8 cellular contexts compared by ENCODE assay signal in genomic region chr12:124520258-124520657, GRCh38. TPM values are rescaled to one million over a fixed set of nuclear protein-coding genes. Genes with fewer than 3 reads are reported as not detected.
DNase-seq lines count a peak whose midpoint lies in the region; TF ChIP-seq lines count a peak whose summit lies in the region.

No MANE protein-coding gene starts in this region.

- H3K36me3 ChIP-seq in smooth muscle cell (ENCODE audit: low read depth): no peaks in the 10 kb centered on the region

- peaks cover 63% of the 10 kb centered on the region for H4K20me1 ChIP-seq in smooth muscle cell (ENCODE audit: low read depth)

- H3K27ac ChIP-seq in smooth muscle cell (ENCODE audit: low read depth): peak overlapping the region; percentile 100

- H3K27me3 ChIP-seq in smooth muscle cell (ENCODE audit: low read depth): no peaks in the 10 kb centered on the region

- peaks cover 24% of the 10 kb centered on the region for H3K4me1 ChIP-seq in smooth muscle cell (ENCODE audit: low read depth)

- no peak overlapping the region for H3K4me3 ChIP-seq in smooth muscle cell

- DNase-seq in HT-29 (ENCODE audit: low spot score) (peak; percentile 86), astrocyte of the hippocampus (ENCODE audit: low read depth, low spot score) (peak; percentile 92), iris pigment epithelial cell (ENCODE audit: low read depth) (peak; percentile 64), smooth muscle cell (lab: John Stamatoyannopoulos, UW; ENCODE audit: unreplicated experiment) (no peak), GM13976 (ENCODE audit: low spot score) (no peak), globus pallidus (ENCODE audit: low spot score) (no peak), HuH-7 (ENCODE audit: low spot score) (no peak), RPMI8226 (no peak)

- in situ Hi-C loops in GM13976 (cut with MboI; ENCODE audit: low sequenced_read_pairs, unreplicated experiment): no loop called here

- TF ChIP-seq CTCF in smooth muscle cell (IDR thresholded peaks at IDR 0.05; ENCODE audit: borderline replicate concordance, insufficient read depth, poor library complexity, severe bottlenecking) (no peak), GM13976 (IDR thresholded peaks at IDR 0.05; ENCODE audit: borderline replicate concordance, control extremely low read depth, extremely low read depth, insufficient read depth, missing control alignments) (no peak)

- peak overlapping the region; percentile 95 for H3K9ac ChIP-seq in smooth muscle cell (ENCODE audit: low read depth)

- H3F3A ChIP-seq in smooth muscle cell (ENCODE audit: low read depth): peaks cover 29% of the 10 kb centered on the region

- WGBS in smooth muscle cell (ENCODE audit: low lambda C conversion rate): 51% methylated on average over 15 of the region's 15 CpGs

- peak overlapping the region; percentile 34 for H3K4me2 ChIP-seq in smooth muscle cell

- H2AFZ ChIP-seq in smooth muscle cell (ENCODE audit: low read depth): no peak overlapping the region

- H3K79me2 ChIP-seq in smooth muscle cell (ENCODE audit: low read depth): peaks cover 66% of the 10 kb centered on the region

- no peaks in the 10 kb centered on the region for H3K9me3 ChIP-seq in smooth muscle cell (replicated peaks; ENCODE audit: low read depth)

RNA-seq across cellular contexts. Expression of gene NCOR2, which starts 47.2 kb away (rescaled TPM):
- 93.6 and 114 TPM in 2 replicates for total RNA-seq in HT-29 (2014; rRNA removed; shearing (Covaris generic))
- total RNA-seq in smooth muscle cell: 64.1 and 64.7 TPM in 2 replicates
- 164 and 169 TPM in 2 replicates for polyA plus RNA-seq in smooth muscle cell

Comparison
In these comparisons a context has a peak if more than half of its experiments do, and no peak if none do; other contexts are left out.
1. DNase-seq: peak in HT-29 (single experiment), astrocyte of the hippocampus (single experiment) and iris pigment epithelial cell (single experiment); none in smooth muscle cell (single experiment), GM13976 (single experiment), globus pallidus (single experiment), HuH-7 (single experiment) and RPMI8226 (single experiment).